Comparison of ENCODE assay signal across 8 cellular contexts in the genomic region with DNA sequence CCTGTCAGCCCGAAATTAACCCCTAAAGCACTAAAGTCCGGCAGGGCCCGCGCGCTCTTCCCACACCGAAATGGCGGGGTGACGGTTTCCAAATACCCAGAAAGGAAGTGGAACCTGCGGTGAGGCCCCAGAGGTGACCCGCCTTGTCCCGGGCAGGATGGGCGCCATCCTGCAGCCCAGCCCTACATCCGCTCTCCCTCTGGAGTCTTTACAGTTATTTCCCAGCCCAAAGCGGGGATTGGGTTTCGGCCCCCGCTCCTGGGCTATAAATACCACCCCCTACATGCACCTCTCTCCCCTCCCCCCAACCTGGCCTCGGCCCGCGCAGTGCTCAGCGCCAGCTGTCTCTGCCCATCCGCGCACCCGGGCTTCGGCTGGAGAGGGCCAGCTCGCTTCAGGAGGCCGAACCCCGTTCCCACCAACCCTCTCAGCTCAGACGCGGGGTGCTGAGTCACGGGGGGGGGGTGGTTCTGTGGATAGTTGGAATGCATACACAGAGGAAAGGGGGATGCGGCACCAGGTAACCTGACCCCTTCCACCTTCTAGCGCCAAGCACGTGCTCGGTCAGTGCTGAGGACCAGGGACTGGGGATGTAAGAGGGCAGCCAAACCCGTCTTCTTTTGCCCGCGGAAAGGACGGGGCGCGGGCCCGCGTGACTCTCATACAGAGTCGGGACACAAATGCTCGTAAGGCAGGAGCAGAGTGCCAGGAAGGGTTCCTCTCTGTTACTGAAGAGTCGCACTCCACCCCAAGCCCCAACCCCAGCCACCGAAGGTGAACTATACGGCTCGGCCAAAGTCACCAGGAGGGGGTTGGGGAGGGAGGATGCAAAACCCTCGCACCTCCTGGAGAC. TPM values are rescaled to one million over a fixed set of nuclear protein-coding genes. Genes with fewer than 3 reads are reported as not detected.
A peak's percentile ranks its signal among the peaks of the same experiment; 100 is the strongest.
DNase-seq lines count a peak whose midpoint lies in the region; ATAC-seq and TF ChIP-seq lines count a peak whose summit lies in the region.

TSS of gene TUBA4B (plus strand) at position 344 of the 853 bp plus-strand sequence. CDS start at position 509, 165 bp downstream.

- no peak for TF ChIP-seq CTCF in GM20000 (IDR thresholded peaks at IDR 0.05; ENCODE audit: extremely low read depth, missing control alignments)

- ATAC-seq in stimulated activated naive CD8-positive, alpha-beta T cell treated with anti-CD3 and anti-CD28 coated beads, Interleukin-15, Interleukin-2, amounts not matched to agents 100 U/mL and 50 U/mL, for 24 hours = peak; percentile 6
- ATAC-seq in HG03378 (IDR thresholded peaks at IDR 0.05; ENCODE audit: unreplicated experiment) = no peak

- DNase-seq in COR-L47 (lab: John Stamatoyannopoulos, UW) = peak; percentile 16
- DNase-seq in GM20000 (ENCODE audit: low spot score) = peak; percentile 59
- DNase-seq in M059J (ENCODE audit: low read depth) = peak; percentile 79
- DNase-seq in activated CD4-positive, CD25-positive, alpha-beta regulatory T cell treated with anti-CD3 and anti-CD28 coated beads, Interleukin-2, amount 50 U/mL, for 72 hours = peak; percentile 61
- DNase-seq in effector CD4-positive, alpha-beta T cell = peak; percentile 29
- DNase-seq in medulla oblongata (ENCODE audit: extremely low spot score) = peak; percentile 21
- DNase-seq in stimulated activated naive CD8-positive, alpha-beta T cell treated with anti-CD3 and anti-CD28 coated beads, Interleukin-15, Interleukin-2, amounts not matched to agents 100 U/mL and 50 U/mL, for 24 hours = peak; percentile 59

RNA-seq across cellular contexts. Expression of gene TUBA4B, which starts in this region (rescaled TPM):
- not detected in 2 replicates for total RNA-seq in M059J (2014; rRNA removed; shearing (Covaris generic))

Comparison
In these comparisons a context has a peak if more than half of its experiments do, and no peak if none do; other contexts are left out.
1. Peak in DNase-seq in M059J; RNA of the gene not detected or under 1 TPM.
2. DNase-seq: peak in every context shown above with its lines; median percentile 79 in M059J; 61 in activated CD4-positive, CD25-positive, alpha-beta regulatory T cell treated with anti-CD3 and anti-CD28 coated beads, Interleukin-2, amount 50 U/mL, for 72 hours; 59 in GM20000; 59 in stimulated activated naive CD8-positive, alpha-beta T cell treated with anti-CD3 and anti-CD28 coated beads, Interleukin-15, Interleukin-2, amounts not matched to agents 100 U/mL and 50 U/mL, for 24 hours; 29 in effector CD4-positive, alpha-beta T cell; 21 in medulla oblongata; 16 in COR-L47.